Comparison of ENCODE assay signal across 30 cellular contexts in genomic region chr5:124730381-124730780, GRCh38. TPM values are rescaled to one million over a fixed set of nuclear protein-coding genes. Genes with fewer than 3 reads are reported as not detected.
A peak's percentile ranks its signal among the peaks of the same experiment; 100 is the strongest.
DNase-seq lines count a peak whose midpoint lies in the region; ATAC-seq, FAIRE-seq and TF ChIP-seq lines count a peak whose summit lies in the region.
"Had no signal": no experiment of that assay in that cellular context is flagged by ENCODE, and none has a peak within 500 bp of the region (broad histone marks: within the 10 kb centered on the region; RNA-seq: fewer than 3 reads in every experiment).

No MANE protein-coding gene starts in this region.

- H3K9me2 ChIP-seq in PC-9 (ENCODE audit: insufficient read depth) = no peaks in the 10 kb centered on the region

- BruUV-seq in PC-9 (replicated peaks; lab: Mats Ljungman, UMichigan) = no TSS peak

- H3K4me3 ChIP-seq in BLaER1 treated with 17β-estradiol and CSF1 and Interleukin-3, amounts not matched to agents 10 nM and 100 nM = no peak overlapping the region
- H3K4me3 ChIP-seq in astrocyte (ENCODE audit: insufficient read depth, low read depth, low read length) (no peak overlapping the region), PC-9 (no peak overlapping the region)
- H3K4me3 ChIP-seq: gastrocnemius medialis, left lung had no signal

- H3K36me3 ChIP-seq in BLaER1 treated with 17β-estradiol and CSF1 and Interleukin-3, amounts not matched to agents 10 nM and 100 nM = peaks cover 0 to 79% (median 0%) of the 10 kb centered on the region in 11 experiments; a peak in 9 of 22 replicates
- H3K36me3 ChIP-seq in astrocyte (ENCODE audit: insufficient read depth, low read length) (no peaks in the 10 kb centered on the region), PC-9 (ENCODE audit: low read depth) (no peaks in the 10 kb centered on the region)
- H3K36me3 ChIP-seq: gastrocnemius medialis, left lung had no signal

- H3K4me1 ChIP-seq in BLaER1 treated with 17β-estradiol and CSF1 and Interleukin-3, amounts not matched to agents 10 nM and 100 nM = peaks cover 11 to 97% (median 60%) of the 10 kb centered on the region in 10 experiments
- H3K4me1 ChIP-seq in astrocyte (ENCODE audit: insufficient read depth, low read length) = peaks cover 17% of the 10 kb centered on the region
- no peaks in the 10 kb centered on the region for H3K4me1 ChIP-seq in PC-9 (replicated peaks; ENCODE audit: insufficient read depth)

- H3K9me3 ChIP-seq in BLaER1 treated with 17β-estradiol and CSF1 and Interleukin-3, amounts not matched to agents 10 nM and 100 nM (replicated peaks in 1 of 11) = no peaks in the 10 kb centered on the region
- H3K9me3 ChIP-seq in astrocyte (ENCODE audit: insufficient read depth, low read depth, low read length) = no peaks in the 10 kb centered on the region
- no peaks in the 10 kb centered on the region for H3K9me3 ChIP-seq in PC-9 (ENCODE audit: insufficient read depth, low read depth)
- H3K9me3 ChIP-seq: gastrocnemius medialis, left lung had no signal

- peaks cover 6% of the 10 kb centered on the region for H3K27me3 Mint-ChIP-seq in IgD-negative memory B cell
- H3K27me3 Mint-ChIP-seq in astrocyte (ENCODE audit: low read depth, unreplicated experiment) = no peaks in the 10 kb centered on the region
- no peaks in the 10 kb centered on the region for H3K27me3 Mint-ChIP-seq in nephron (ENCODE audit: low read depth)

- peaks cover 0 to 100% (median 0%) of the 10 kb centered on the region in 11 experiments; a peak in 8 of 22 replicates for H4K20me1 ChIP-seq in BLaER1 treated with 17β-estradiol and CSF1 and Interleukin-3, amounts not matched to agents 10 nM and 100 nM
- H4K20me1 ChIP-seq in astrocyte (ENCODE audit: insufficient read depth, low read length) = peaks cover 79% of the 10 kb centered on the region
- H4K20me1 ChIP-seq in PC-9 (ENCODE audit: insufficient read depth) = no peaks in the 10 kb centered on the region

- CTCF ChIA-PET in PC-9 (lab: Charles Lee) = no interaction called here

- peak; percentile 5 for FAIRE-seq in astrocyte (lab: Jason Lieb, UNC)
- FAIRE-seq: A204.1, endometrium had no signal

- no peak for TF ChIP-seq CTCF in astrocyte (IDR thresholded peaks at IDR 0.05; ENCODE audit: insufficient read depth, low read depth, low read length)
- no peak for TF ChIP-seq CTCF in nephron (IDR thresholded peaks at IDR 0.05; ENCODE audit: unreplicated experiment in 3 of 3)
- TF ChIP-seq CTCF in PC-9 (conservative IDR thresholded peaks at IDR 0.05) = no peak

- DNase-seq in astrocyte (ENCODE audit: low read depth) (no peak), mucosa of gallbladder (ENCODE audit: low spot score) (no peak), PC-9 (no peak)
- no peak for DNase-seq in stimulated activated CD4-positive, alpha-beta T cell treated with anti-CD3 and anti-CD28 coated beads, Interleukin-4, amount 100 ng/mL, for 4 hours
- DNase-seq: activated CD4-positive, alpha-beta T cell treated with anti-CD3 and anti-CD28 coated beads, Interleukin-2, amount 10 ng/mL, durations not matched to agents 24 days and 14 days; activated CD8-positive, alpha-beta memory T cell treated with anti-CD3 and anti-CD28 coated beads, Interleukin-2, amount 10 ng/mL, durations not matched to agents 7 days and 5 days; activated naive CD4-positive, alpha-beta T cell treated with anti-CD3 and anti-CD28 coated beads for 36 hours; activated T-cell treated with anti-CD3 and anti-CD28 coated beads, Interleukin-2, amount 50 U/mL, for 72 hours; CD8-positive, alpha-beta memory T cell; cortex of kidney; DMS 273 treated with DMSO at 0.1 percent for 48 hours; gastrocnemius medialis; hypothalamus; Kasumi-1; left lung; MV-4-11; naive thymus-derived CD8-positive, alpha-beta T cell; NCI-H146; NCI-H2107; OCI-M1; stimulated activated CD4-positive, alpha-beta T cell treated with anti-CD3 and anti-CD28 coated beads, Interleukin-2, amount 100 ng/mL, for 24 hours had no signal

- POLR2A ChIA-PET in PC-9 (lab: Charles Lee; ENCODE audit: unreplicated experiment) = no interaction called here

- no peak for ATAC-seq in HG02759 (IDR thresholded peaks at IDR 0.05; ENCODE audit: unreplicated experiment)
- ATAC-seq: activated CD8-positive, alpha-beta memory T cell treated with anti-CD3 and anti-CD28 coated beads, Interleukin-2, amount 10 ng/mL, durations not matched to agents 7 days and 5 days; activated T-cell treated with anti-CD3 and anti-CD28 coated beads, Interleukin-2, amount 50 U/mL, for 72 hours; gastrocnemius medialis; left lung; naive thymus-derived CD8-positive, alpha-beta T cell; Right ventricle myocardium inferior had no signal

- H3K27me3 ChIP-seq in BLaER1 treated with 17β-estradiol and CSF1 and Interleukin-3, amounts not matched to agents 10 nM and 100 nM = no peaks in the 10 kb centered on the region
- H3K27me3 ChIP-seq in astrocyte (ENCODE audit: insufficient read depth, low read length) = peaks cover 5% of the 10 kb centered on the region
- no peaks in the 10 kb centered on the region for H3K27me3 ChIP-seq in PC-9 (ENCODE audit: insufficient read depth, low read depth)
- H3K27me3 ChIP-seq: gastrocnemius medialis had no signal

- H3K4me3 Mint-ChIP-seq in IgD-negative memory B cell (peak overlapping the region in 1 of 4 donors; percentile 43), astrocyte (ENCODE audit: unreplicated experiment) (no peak overlapping the region), nephron (peak overlapping the region in 1 of 3 experiments; percentile 19)
- H3K4me3 Mint-ChIP-seq: activated CD4-positive, alpha-beta T cell treated with anti-CD3 and anti-CD28 coated beads, Interleukin-2, amount 10 ng/mL, durations not matched to agents 24 days and 14 days; activated CD8-positive, alpha-beta memory T cell treated with anti-CD3 and anti-CD28 coated beads, Interleukin-2, amount 10 ng/mL, durations not matched to agents 7 days and 5 days; activated naive CD4-positive, alpha-beta T cell treated with anti-CD3 and anti-CD28 coated beads for 36 hours; activated T-cell treated with anti-CD3 and anti-CD28 coated beads, Interleukin-2, amount 50 U/mL, for 72 hours; CD8-positive, alpha-beta memory T cell; naive thymus-derived CD8-positive, alpha-beta T cell had no signal

- H3K9me3 Mint-ChIP-seq in IgD-negative memory B cell (no peaks in the 10 kb centered on the region), astrocyte (ENCODE audit: unreplicated experiment) (no peaks in the 10 kb centered on the region), nephron (no peaks in the 10 kb centered on the region)
- H3K9me3 Mint-ChIP-seq: type B pancreatic cell had no signal

- intact Hi-C loops in PC-9 (cut with micrococcal nuclease; ENCODE audit: unreplicated experiment) = no loop called here

- peak overlapping the region in 1 of 11 experiments; percentile 12; a peak in 1 of 22 replicates for H3K27ac ChIP-seq in BLaER1 treated with 17β-estradiol and CSF1 and Interleukin-3, amounts not matched to agents 10 nM and 100 nM
- no peak overlapping the region for H3K27ac ChIP-seq in astrocyte (ENCODE audit: low read depth, low read length)
- H3K27ac ChIP-seq in PC-9 = no peak overlapping the region
- H3K27ac ChIP-seq: gastrocnemius medialis, HL-60, left lung had no signal

- H3K36me3 Mint-ChIP-seq in IgD-negative memory B cell (peaks cover 3% of the 10 kb centered on the region), astrocyte (ENCODE audit: low read depth, unreplicated experiment) (no peaks in the 10 kb centered on the region), nephron (ENCODE audit: low read depth) (peaks cover 14% of the 10 kb centered on the region)
- H3K36me3 Mint-ChIP-seq: activated CD8-positive, alpha-beta memory T cell treated with anti-CD3 and anti-CD28 coated beads, Interleukin-2, amount 10 ng/mL, durations not matched to agents 7 days and 5 days; naive thymus-derived CD8-positive, alpha-beta T cell had no signal

- no peak overlapping the region for H2AFZ ChIP-seq in astrocyte (ENCODE audit: low read depth, low read length)
- no peak overlapping the region for H2AFZ ChIP-seq in PC-9

- peak overlapping the region in 2 of 3 donors; percentile 24 to 39 for H3K27ac Mint-ChIP-seq in IgD-negative memory B cell
- no peak overlapping the region for H3K27ac Mint-ChIP-seq in astrocyte (ENCODE audit: unreplicated experiment)
- peak overlapping the region; percentile 9 to 76 (median 32) for H3K27ac Mint-ChIP-seq in nephron
- H3K27ac Mint-ChIP-seq: activated CD4-positive, alpha-beta T cell treated with anti-CD3 and anti-CD28 coated beads, Interleukin-2, amount 10 ng/mL, durations not matched to agents 24 days and 14 days; activated CD8-positive, alpha-beta memory T cell treated with anti-CD3 and anti-CD28 coated beads, Interleukin-2, amount 10 ng/mL, durations not matched to agents 7 days and 5 days; activated naive CD4-positive, alpha-beta T cell treated with anti-CD3 and anti-CD28 coated beads for 36 hours; activated T-cell treated with anti-CD3 and anti-CD28 coated beads, Interleukin-2, amount 50 U/mL, for 72 hours; CD8-positive, alpha-beta memory T cell; naive thymus-derived CD8-positive, alpha-beta T cell; type B pancreatic cell had no signal

- peaks cover 7 to 40% (median 11%) of the 10 kb centered on the region in 3 donors for H3K4me1 Mint-ChIP-seq in IgD-negative memory B cell
- H3K4me1 Mint-ChIP-seq in astrocyte (ENCODE audit: low read depth, unreplicated experiment) = peaks cover 48% of the 10 kb centered on the region
- peaks cover 76% of the 10 kb centered on the region for H3K4me1 Mint-ChIP-seq in nephron
- H3K4me1 Mint-ChIP-seq: activated CD4-positive, alpha-beta T cell treated with anti-CD3 and anti-CD28 coated beads, Interleukin-2, amount 10 ng/mL, durations not matched to agents 24 days and 14 days; activated CD8-positive, alpha-beta memory T cell treated with anti-CD3 and anti-CD28 coated beads, Interleukin-2, amount 10 ng/mL, durations not matched to agents 7 days and 5 days; CD8-positive, alpha-beta memory T cell had no signal

- H3K79me2 ChIP-seq in astrocyte (ENCODE audit: insufficient read depth, low read length) (peaks cover 73% of the 10 kb centered on the region), PC-9 (ENCODE audit: low read depth) (no peaks in the 10 kb centered on the region)

- H3F3A ChIP-seq in PC-9 (ENCODE audit: insufficient read depth, low read depth) = no peaks in the 10 kb centered on the region

- H3K9ac ChIP-seq in BLaER1 treated with 17β-estradiol and CSF1 and Interleukin-3, amounts not matched to agents 10 nM and 100 nM = no peak overlapping the region
- H3K9ac ChIP-seq in astrocyte (ENCODE audit: low read length) = no peak overlapping the region

- H3K4me2 ChIP-seq in BLaER1 treated with 17β-estradiol and CSF1 and Interleukin-3, amounts not matched to agents 10 nM and 100 nM = peak overlapping the region in 8 of 11 experiments; percentile 21 to 96 (median 65); a peak in 14 of 22 replicates
- H3K4me2 ChIP-seq in astrocyte (ENCODE audit: low read length) (no peak overlapping the region), PC-9 (no peak overlapping the region)

RNA-seq across cellular contexts. Expression of gene ZNF608, which starts 16.1 kb away (rescaled TPM):
- 6.4 TPM for polyA plus RNA-seq in IgD-negative memory B cell
- total RNA-seq in astrocyte (57.3 and 61.5 TPM in 2 replicates), mucosa of gallbladder (37.1 TPM), PC-9 (2021) (2.8 and 5.5 TPM in 2 replicates)
- total RNA-seq: activated CD4-positive, alpha-beta T cell treated with anti-CD3 and anti-CD28 coated beads, Interleukin-2, amount 10 ng/mL, durations not matched to agents 24 days and 14 days; activated CD8-positive, alpha-beta memory T cell treated with anti-CD3 and anti-CD28 coated beads, Interleukin-2, amount 10 ng/mL, durations not matched to agents 7 days and 5 days; activated naive CD4-positive, alpha-beta T cell treated with anti-CD3 and anti-CD28 coated beads for 36 hours; CD8-positive, alpha-beta memory T cell had no signal
- polyA plus RNA-seq: CD8-positive, alpha-beta memory T cell; naive thymus-derived CD8-positive, alpha-beta T cell had no signal

Comparison
In these comparisons a context has a peak if more than half of its experiments do, and no peak if none do; other contexts are left out.
1. H3K4me2 ChIP-seq: peak in BLaER1 treated with 17β-estradiol and CSF1 and Interleukin-3, amounts not matched to agents 10 nM and 100 nM (8 of 11); none in astrocyte (single experiment) and PC-9 (single experiment).